Comparison of ENCODE assay signal across 25 cellular contexts in genomic region chr10:127021771-127022170, GRCh38.
"Had no signal": no experiment of that assay in that cellular context is flagged by ENCODE, and none has a peak within 500 bp of the region (broad histone marks: within the 10 kb centered on the region; RNA-seq: fewer than 3 reads in every experiment).

No MANE protein-coding gene starts in this region.

- H3K27me3 ChIP-seq: dorsolateral prefrontal cortex, esophagus muscularis mucosa, foreskin keratinocyte, gastroesophageal sphincter, heart left ventricle, hepatocyte, left lung had no signal

- H3K9me3 Mint-ChIP-seq: immature natural killer cell, mesothelial cell of epicardium had no signal

- H3K9me3 ChIP-seq: esophagus muscularis mucosa, gastroesophageal sphincter, heart left ventricle, left lung, mucosa of descending colon had no signal

- H3K4me1 ChIP-seq: foreskin keratinocyte, left lung had no signal

- H3K27ac ChIP-seq: coronary artery, dorsolateral prefrontal cortex, esophagus muscularis mucosa, foreskin keratinocyte, gastroesophageal sphincter, heart left ventricle, hepatocyte, left lung had no signal

- H3K4me3 ChIP-seq: coronary artery, dorsolateral prefrontal cortex, esophagus muscularis mucosa, gastroesophageal sphincter, heart left ventricle, hepatocyte, left lung, lung, mucosa of descending colon had no signal

- H3K27me3 Mint-ChIP-seq: naive B cell had no signal

- DNase-seq: dermis blood vessel endothelial cell; effector CD4-positive, alpha-beta T cell; effector memory CD4-positive, alpha-beta T cell; foreskin keratinocyte; heart left ventricle; hypothalamus; immature natural killer cell; islet precursor cell; kidney; kidney glomerular epithelial cell; left colon; left ventricle myocardium superior; mammary epithelial cell; mesendoderm; mucosa of descending colon; naive B cell had no signal

- H3K4me1 Mint-ChIP-seq: immature natural killer cell, memory B cell, mesothelial cell of epicardium, naive B cell had no signal

- ATAC-seq: foreskin keratinocyte, gastroesophageal sphincter, heart left ventricle, left colon, left lung, left ventricle myocardium superior, mucosa of descending colon had no signal

- H3K4me3 Mint-ChIP-seq: immature natural killer cell, memory B cell, mesothelial cell of epicardium, naive B cell had no signal

- H3K36me3 Mint-ChIP-seq: immature natural killer cell, memory B cell, naive B cell had no signal

- H3K27ac Mint-ChIP-seq: immature natural killer cell, memory B cell, mesothelial cell of epicardium, naive B cell had no signal
